ENCODE assay signal across 9 cellular contexts in genomic region chr5:127011961-127012644, GRCh38. TPM values are rescaled to one million over a fixed set of nuclear protein-coding genes. Genes with fewer than 3 reads are reported as not detected.
DNase-seq lines count a peak whose midpoint lies in the region; ATAC-seq and TF ChIP-seq lines count a peak whose summit lies in the region.
"Had no signal": no experiment of that assay in that cellular context is flagged by ENCODE, and none has a peak within 500 bp of the region (broad histone marks: within the 10 kb centered on the region; RNA-seq: fewer than 3 reads in every experiment).

No MANE protein-coding gene starts in this region.

- H3K9me3 Mint-ChIP-seq in naive thymus-derived CD4-positive, alpha-beta T cell = peaks cover 0 to 4% (median 0%) of the 10 kb centered on the region in 11 donors

- peaks cover 5 to 47% (median 31%) of the 10 kb centered on the region in 7 donors for H3K4me1 Mint-ChIP-seq in naive thymus-derived CD4-positive, alpha-beta T cell

- peak; percentile 64 for ATAC-seq in GM19043 (IDR thresholded peaks at IDR 0.05; ENCODE audit: low read depth, unreplicated experiment)
- ATAC-seq in HG02623 (IDR thresholded peaks at IDR 0.05; ENCODE audit: unreplicated experiment) = peak; percentile 60
- peak; percentile 62 to 78 for ATAC-seq in gastrocnemius medialis
- no peak for ATAC-seq in naive thymus-derived CD4-positive, alpha-beta T cell

- H3K27me3 Mint-ChIP-seq in naive thymus-derived CD4-positive, alpha-beta T cell = peaks cover 0 to 3% (median 0%) of the 10 kb centered on the region in 5 donors

- TF ChIP-seq CTCF in gastrocnemius medialis (IDR thresholded peaks at IDR 0.05 in 4 of 5, conservative IDR thresholded peaks at IDR 0.05 in 1 of 5) = no peak

- intact Hi-C loops in gastrocnemius medialis (cut with DNase I; ENCODE audit: low total_unique reads) = no loop called here
- intact Hi-C loops in naive thymus-derived CD4-positive, alpha-beta T cell (cut with micrococcal nuclease) = loop anchor here in 1 of 2 donors (2.0 kb wide), 1 partner anchor 17 kb away; no protein-coding TSS in a partner anchor

- POLR2A ChIA-PET in naive thymus-derived CD4-positive, alpha-beta T cell (lab: Charles Lee) = interaction anchor here (1.0 to 1.3 kb wide), 2 partner anchors 19 to 29 kb away, joined by 3 to 7 read pairs; no protein-coding TSS in a partner anchor

- H3K4me3 Mint-ChIP-seq in naive thymus-derived CD4-positive, alpha-beta T cell = no peak overlapping the region

- no peak overlapping the region for H3K4me3 ChIP-seq in gastrocnemius medialis
- no peak overlapping the region for H3K4me3 ChIP-seq in naive thymus-derived CD4-positive, alpha-beta T cell (ENCODE audit: low read length)

- no peaks in the 10 kb centered on the region for H3K27me3 ChIP-seq in gastrocnemius medialis
- no peaks in the 10 kb centered on the region for H3K27me3 ChIP-seq in naive thymus-derived CD4-positive, alpha-beta T cell (ENCODE audit: control insufficient read depth in 2 of 2, insufficient read depth in 2 of 2, low read length in 2 of 2)

- H3K36me3 Mint-ChIP-seq in naive thymus-derived CD4-positive, alpha-beta T cell = peaks cover 0 to 3% (median 0%) of the 10 kb centered on the region in 5 donors

- peak in 1 of 2 donors; percentile 13 for TF ChIP-seq POLR2A in gastrocnemius medialis (IDR thresholded peaks at IDR 0.05)

- no peaks in the 10 kb centered on the region for H3K9me3 ChIP-seq in gastrocnemius medialis
- no peaks in the 10 kb centered on the region for H3K9me3 ChIP-seq in naive thymus-derived CD4-positive, alpha-beta T cell (ENCODE audit: control insufficient read depth in 2 of 3, low read length in 3 of 3)

- peaks cover 32 to 47% of the 10 kb centered on the region in 2 donors for H3K4me1 ChIP-seq in gastrocnemius medialis
- peaks cover 0 to 18% of the 10 kb centered on the region in 2 donors for H3K4me1 ChIP-seq in naive thymus-derived CD4-positive, alpha-beta T cell (ENCODE audit: control insufficient read depth in 2 of 2, insufficient read depth in 2 of 2, low read length in 2 of 2)

- H3K36me3 ChIP-seq in gastrocnemius medialis = no peaks in the 10 kb centered on the region
- H3K36me3 ChIP-seq in naive thymus-derived CD4-positive, alpha-beta T cell (ENCODE audit: control insufficient read depth in 2 of 3, insufficient read depth in 3 of 3, low read length in 3 of 3) = no peaks in the 10 kb centered on the region
- H3K36me3 ChIP-seq: WERI-Rb-1 had no signal

- peak overlapping the region in 1 of 9 donors; percentile 53 for H3K27ac Mint-ChIP-seq in naive thymus-derived CD4-positive, alpha-beta T cell

- peak; percentile 46 for DNase-seq in LHCN-M2 (ENCODE audit: low read depth)
- no peak for DNase-seq in gastrocnemius medialis
- DNase-seq in naive thymus-derived CD4-positive, alpha-beta T cell = no peak
- no peak for DNase-seq in activated CD4-positive, alpha-beta T cell treated with anti-CD3 and anti-CD28 coated beads for 48 hours
- no peak for DNase-seq in amniotic stem cell (lab: John Stamatoyannopoulos, UW)
- DNase-seq: NCI-H187 treated with DMSO at 0.1 percent for 48 hours, WERI-Rb-1 had no signal

- peak overlapping the region in 3 of 4 donors; percentile 39 to 51 (median 44) for H3K27ac ChIP-seq in gastrocnemius medialis
- H3K27ac ChIP-seq in naive thymus-derived CD4-positive, alpha-beta T cell (ENCODE audit: low read depth, low read length) = no peak overlapping the region
- H3K27ac ChIP-seq: WERI-Rb-1 had no signal

- in situ Hi-C loops in gastrocnemius medialis (cut with MboI; ENCODE audit: low sequenced_read_pairs in 4 of 4) = no loop called here

- CTCF ChIA-PET in naive thymus-derived CD4-positive, alpha-beta T cell (lab: Charles Lee) = interaction anchor here (0.6 to 1.0 kb wide), 2 partner anchors 43 to 46 kb away, joined by 3 to 5 read pairs; no protein-coding TSS in a partner anchor

RNA-seq across cellular contexts. Expression of gene MARCHF3, which starts 18.3 kb away (rescaled TPM):
- total RNA-seq in LHCN-M2 (2014; rRNA removed) (13.7 and 15.9 TPM in 2 replicates), gastrocnemius medialis (1 to 10 TPM; 2.4 to 6.2 (median 3.6) TPM)
- polyA plus RNA-seq in LHCN-M2 (2012) = 14.6 TPM
- total RNA-seq in naive thymus-derived CD4-positive, alpha-beta T cell = 10 to 100 TPM in 3 of 5 experiments, 1 to 10 TPM in 2; 3.1 to 15.4 (median 13.0) TPM
- polyA plus RNA-seq in naive thymus-derived CD4-positive, alpha-beta T cell = 10 to 100 TPM; 10.8 to 14.9 TPM
